In the genomic region with DNA sequence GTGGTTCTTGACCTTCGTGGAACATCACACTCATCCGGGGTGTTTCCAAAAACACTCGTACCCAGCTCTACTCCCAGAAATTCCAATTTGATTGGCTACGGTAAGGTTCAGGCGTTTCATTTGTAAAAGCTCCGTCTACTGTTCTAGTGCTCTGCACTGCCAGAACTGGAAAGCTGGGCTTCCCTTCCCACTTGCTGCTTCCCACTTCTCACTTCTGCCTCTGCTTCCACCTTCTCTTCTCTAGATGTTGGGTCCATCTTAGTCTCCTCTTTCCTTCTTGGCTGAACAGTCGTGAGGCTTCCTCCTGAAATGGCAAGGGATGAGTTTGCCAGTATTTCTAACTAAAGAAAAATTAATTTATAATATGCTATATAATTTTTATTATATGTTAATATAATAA, we compare ENCODE assay signal across 8 cellular contexts. TPM values are rescaled to one million over a fixed set of nuclear protein-coding genes. Genes with fewer than 3 reads are reported as not detected.
"Had no signal": no experiment of that assay in that cellular context is flagged by ENCODE, and none has a peak within 500 bp of the region (broad histone marks: within the 10 kb centered on the region; RNA-seq: fewer than 3 reads in every experiment).

No MANE protein-coding gene starts in this region.

- DNase-seq: IMR-90, KBM-7, KG1 had no signal

- H3K4me3 ChIP-seq: K562 had no signal

- H3K27ac ChIP-seq: HL-60 had no signal

RNA-seq across cellular contexts. Expression of gene RHCG, which starts 29.8 kb away (rescaled TPM):
- total RNA-seq: HepG2, HT-29, HT1080, IMR-90, K562 had no signal
